14 cellular contexts compared by ENCODE assay signal in the genomic region with DNA sequence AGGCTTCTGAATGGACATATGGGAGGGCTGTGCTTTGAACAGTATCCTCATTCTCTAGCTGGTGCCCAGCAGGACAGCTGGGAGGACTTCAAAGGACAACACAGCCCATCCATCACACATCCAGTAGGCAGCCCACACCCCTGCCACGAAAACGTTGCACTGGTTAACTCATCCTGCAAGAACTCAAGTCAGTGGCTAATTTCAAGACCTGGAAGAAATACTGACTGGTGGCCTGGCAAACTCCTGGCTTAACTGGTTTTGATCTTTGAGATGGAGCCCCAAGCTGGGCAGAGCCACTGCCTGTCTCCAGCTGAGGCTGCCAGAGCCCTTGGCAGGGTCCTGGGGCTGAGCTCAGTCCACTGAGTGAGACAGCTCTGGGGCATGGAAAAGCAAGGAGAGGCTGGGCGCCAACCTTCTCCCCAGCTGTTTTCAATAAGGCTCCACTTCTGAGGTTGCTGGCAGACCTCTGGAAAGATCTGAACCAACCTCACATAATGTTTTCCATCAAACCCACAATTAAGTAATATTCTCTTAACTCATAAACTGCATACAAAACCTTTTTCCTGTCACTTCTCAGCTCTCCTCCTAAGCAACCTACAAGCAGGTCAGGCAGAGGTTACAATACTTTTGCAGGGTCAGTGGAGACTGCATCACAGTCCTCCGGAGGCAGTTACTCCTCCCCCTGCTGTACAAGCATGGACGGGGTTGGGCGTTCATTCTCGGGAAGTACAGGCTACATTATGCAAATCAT.
DNase-seq lines count a peak whose midpoint lies in the region; ATAC-seq and TF ChIP-seq lines count a peak whose summit lies in the region.
"Had no signal": no experiment of that assay in that cellular context is flagged by ENCODE, and none has a peak within 500 bp of the region (broad histone marks: within the 10 kb centered on the region; RNA-seq: fewer than 3 reads in every experiment).

No MANE protein-coding gene starts in this region.

- DNase-seq in AG10803 (ENCODE audit: low read depth) (peak; percentile 98), Panc1 (ENCODE audit: low read depth, low spot score) (no peak), fibroblast of the aortic adventitia (ENCODE audit: low read depth) (peak; percentile 97), osteocyte (ENCODE audit: extremely low spot score, unreplicated experiment) (peak; percentile 83), foreskin keratinocyte (no peak), H9 (no peak)
- DNase-seq: activated CD8-positive, alpha-beta memory T cell treated with anti-CD3 and anti-CD28 coated beads, Interleukin-2, amount 10 ng/mL, durations not matched to agents 7 days and 5 days; CD4-positive, CD25-positive, alpha-beta regulatory T cell; NCI-H1694 treated with DMSO at 0.1 percent for 48 hours had no signal

- no peak overlapping the region for H2BK12ac ChIP-seq in H9 (ENCODE audit: insufficient read length, low read depth, low read length)

- H3K9me3 ChIP-seq in Panc1 (ENCODE audit: control insufficient read depth, insufficient read depth, low read depth, low read length) (no peaks in the 10 kb centered on the region), H9 (ENCODE audit: control insufficient read depth, low read depth, low read length) (no peaks in the 10 kb centered on the region)
- H3K9me3 ChIP-seq: prostate gland, SJSA1 had no signal

- no peak overlapping the region for H3K27ac Mint-ChIP-seq in osteocyte (ENCODE audit: unreplicated experiment)
- no peak overlapping the region for H3K27ac Mint-ChIP-seq in H9
- H3K27ac Mint-ChIP-seq: activated CD8-positive, alpha-beta memory T cell treated with anti-CD3 and anti-CD28 coated beads, Interleukin-2, amount 10 ng/mL, durations not matched to agents 7 days and 5 days; CD4-positive, CD25-positive, alpha-beta regulatory T cell had no signal

- H4K20me1 ChIP-seq in H9 (ENCODE audit: control insufficient read depth, insufficient read depth, insufficient read length) = no peaks in the 10 kb centered on the region

- H3K79me1 ChIP-seq in H9 (ENCODE audit: insufficient read depth, low read depth, low read length, poor library complexity, severe bottlenecking) = no peaks in the 10 kb centered on the region

- H3K79me2 ChIP-seq in H9 (ENCODE audit: insufficient read depth, low read length) = no peaks in the 10 kb centered on the region

- no peak overlapping the region for H2AK5ac ChIP-seq in H9 (ENCODE audit: insufficient read length, low read length)

- no peaks in the 10 kb centered on the region for H3K27me3 ChIP-seq in Panc1 (ENCODE audit: control insufficient read depth, insufficient read depth, low read length)
- H3K27me3 ChIP-seq in foreskin keratinocyte = no peaks in the 10 kb centered on the region
- no peaks in the 10 kb centered on the region for H3K27me3 ChIP-seq in H9 (ENCODE audit: insufficient read depth, low read length)
- H3K27me3 ChIP-seq: cardiac muscle cell, SJSA1 had no signal

- H3K9me3 Mint-ChIP-seq in osteocyte (ENCODE audit: unreplicated experiment) (no peaks in the 10 kb centered on the region), H9 (no peaks in the 10 kb centered on the region)
- H3K9me3 Mint-ChIP-seq: CD4-positive, CD25-positive, alpha-beta regulatory T cell had no signal

- POLR2A ChIA-PET in Panc1 (lab: Charles Lee) = no interaction called here

- no peak overlapping the region for H3K4me2 ChIP-seq in H9 (ENCODE audit: insufficient read depth, insufficient read length, low read length)

- H3K27ac ChIP-seq in Panc1 (ENCODE audit: low read length) (no peak overlapping the region), foreskin keratinocyte (no peak overlapping the region), H9 (ENCODE audit: insufficient read length, low read depth, low read length) (no peak overlapping the region)
- H3K27ac ChIP-seq: cardiac muscle cell, prostate gland, SJSA1 had no signal

- no peaks in the 10 kb centered on the region for H3K36me3 ChIP-seq in Panc1 (ENCODE audit: control insufficient read depth, insufficient read depth, low read length)
- H3K36me3 ChIP-seq: cardiac muscle cell, prostate gland, SJSA1 had no signal

- no peak overlapping the region for H3K9ac ChIP-seq in H9 (ENCODE audit: extremely low read depth, insufficient read length, low read length)

- H3K4me3 ChIP-seq in AG10803 (ENCODE audit: low read length) = no peak overlapping the region
- no peak overlapping the region for H3K4me3 ChIP-seq in Panc1 (ENCODE audit: low read depth in 2 of 2, low read length in 2 of 2)
- H3K4me3 ChIP-seq in fibroblast of the aortic adventitia (ENCODE audit: low read depth, low read length) = no peak overlapping the region
- H3K4me3 ChIP-seq: cardiac muscle cell, prostate gland, SJSA1 had no signal

- H4K91ac ChIP-seq in H9 (ENCODE audit: insufficient read length, low read depth, low read length) = no peak overlapping the region

- H3K27me3 Mint-ChIP-seq in osteocyte (ENCODE audit: unreplicated experiment) (no peaks in the 10 kb centered on the region), H9 (ENCODE audit: low read depth) (no peaks in the 10 kb centered on the region; the same call in 1 of the 2 replicates)

- intact Hi-C loops in Panc1 (cut with micrococcal nuclease; ENCODE audit: unreplicated experiment) = no loop called here

- H3K14ac ChIP-seq in H9 (ENCODE audit: insufficient read depth, low read length) = no peak overlapping the region

- no peak overlapping the region for H2BK120ac ChIP-seq in H9 (ENCODE audit: low read depth, low read length, poor library complexity, severe bottlenecking)

- H3K23ac ChIP-seq in H9 (ENCODE audit: insufficient read length, low read depth, low read length) = no peak overlapping the region

- no peak overlapping the region for H3K56ac ChIP-seq in H9 (ENCODE audit: insufficient read length, low read depth, low read length)

- H3K4me3 Mint-ChIP-seq in osteocyte (ENCODE audit: unreplicated experiment) = no peak overlapping the region
- H3K4me3 Mint-ChIP-seq in H9 = no peak overlapping the region
- H3K4me3 Mint-ChIP-seq: activated CD8-positive, alpha-beta memory T cell treated with anti-CD3 and anti-CD28 coated beads, Interleukin-2, amount 10 ng/mL, durations not matched to agents 7 days and 5 days; CD4-positive, CD25-positive, alpha-beta regulatory T cell had no signal

- ATAC-seq in Panc1 (peak; percentile 54; the same call in 1 of the 2 replicates), HG02938 (IDR thresholded peaks at IDR 0.05; ENCODE audit: unreplicated experiment) (no peak), foreskin keratinocyte (no peak), GM21515 (IDR thresholded peaks at IDR 0.05; ENCODE audit: unreplicated experiment) (no peak)
- ATAC-seq: activated CD8-positive, alpha-beta memory T cell treated with anti-CD3 and anti-CD28 coated beads, Interleukin-2, amount 10 ng/mL, durations not matched to agents 7 days and 5 days had no signal

- H3K18ac ChIP-seq in H9 (ENCODE audit: insufficient read length, low read depth, low read length) = no peak overlapping the region

- CTCF ChIA-PET in Panc1 (lab: Charles Lee) = no interaction called here

- no peaks in the 10 kb centered on the region for H3K23me2 ChIP-seq in H9 (ENCODE audit: insufficient read length, low read depth, low read length, poor library complexity, severe bottlenecking)

- H3K36me3 Mint-ChIP-seq in osteocyte (ENCODE audit: unreplicated experiment) (no peaks in the 10 kb centered on the region), H9 (ENCODE audit: insufficient read depth in 1 of 3, low read depth in 3 of 3) (no peaks in the 10 kb centered on the region)
- H3K36me3 Mint-ChIP-seq: activated CD8-positive, alpha-beta memory T cell treated with anti-CD3 and anti-CD28 coated beads, Interleukin-2, amount 10 ng/mL, durations not matched to agents 7 days and 5 days; CD4-positive, CD25-positive, alpha-beta regulatory T cell had no signal

- no peak overlapping the region for H3K4ac ChIP-seq in H9 (ENCODE audit: low read depth, low read length)

- BruUV-seq in Panc1 (replicated peaks; lab: Mats Ljungman, UMichigan) = no TSS peak

- no peak overlapping the region for H2AFZ ChIP-seq in H9 (ENCODE audit: low read length)

- no peak overlapping the region for H4K8ac ChIP-seq in H9 (replicated peaks; ENCODE audit: insufficient read length, low read depth, low read length)

- H3T11ph ChIP-seq in H9 (ENCODE audit: low read length) = no peak overlapping the region

- no peak overlapping the region for H2BK20ac ChIP-seq in H9 (ENCODE audit: low read depth, low read length, poor library complexity, severe bottlenecking)

- no peak overlapping the region for H2BK15ac ChIP-seq in H9 (ENCODE audit: low read depth, low read length)

- peaks cover 10% of the 10 kb centered on the region for H3K4me1 Mint-ChIP-seq in osteocyte (ENCODE audit: unreplicated experiment)
- H3K4me1 Mint-ChIP-seq in H9 = no peaks in the 10 kb centered on the region
- H3K4me1 Mint-ChIP-seq: activated CD8-positive, alpha-beta memory T cell treated with anti-CD3 and anti-CD28 coated beads, Interleukin-2, amount 10 ng/mL, durations not matched to agents 7 days and 5 days; CD4-positive, CD25-positive, alpha-beta regulatory T cell had no signal

- no peak overlapping the region for H4K5ac ChIP-seq in H9 (ENCODE audit: insufficient read length, low read depth, low read length)

- in situ Hi-C loops in Panc1 (cut with HindIII; ENCODE audit: low pct_unique_long_range_greater_than_20kb, low sequenced_read_pairs) = no loop called here

- no peaks in the 10 kb centered on the region for H3K4me1 ChIP-seq in Panc1 (ENCODE audit: control insufficient read depth, insufficient read depth, low read length)
- H3K4me1 ChIP-seq in foreskin keratinocyte = no peaks in the 10 kb centered on the region
- H3K4me1 ChIP-seq in H9 (ENCODE audit: insufficient read depth, low read length) = no peaks in the 10 kb centered on the region
- H3K4me1 ChIP-seq: prostate gland had no signal

- H2BK5ac ChIP-seq in H9 (ENCODE audit: insufficient read length, low read length) = no peak overlapping the region

- TF ChIP-seq CTCF in AG10803 (conservative IDR thresholded peaks at IDR 0.05; ENCODE audit: low read length) (peak; percentile 42), Panc1 (IDR thresholded peaks at IDR 0.05) (no peak), fibroblast of the aortic adventitia (IDR thresholded peaks at IDR 0.05; ENCODE audit: insufficient read depth, low read length) (no peak), osteocyte (IDR thresholded peaks at IDR 0.05) (no peak), foreskin keratinocyte (conservative IDR thresholded peaks at IDR 0.05) (no peak), H9 (conservative IDR thresholded peaks at IDR 0.05) (no peak)

- WGBS in H9 (ENCODE audit: extremely low coverage, insufficient read length, low lambda C conversion rate) = no CpG with 5 or more reads among the region's 7 CpGs

Comparison
In these comparisons a context has a peak if more than half of its experiments do, and no peak if none do; other contexts are left out.
1. DNase-seq: peak in AG10803 (single experiment), fibroblast of the aortic adventitia (single experiment) and osteocyte (single experiment); none in Panc1 (single experiment), foreskin keratinocyte (0 of 2) and H9 (single experiment).